In genomic region chr9:71743217-71743705, GRCh38 we compare ENCODE assay signal across 16 cellular contexts. TPM values are rescaled to one million over a fixed set of nuclear protein-coding genes. Genes with fewer than 3 reads are reported as not detected.
A peak's percentile ranks its signal among the peaks of the same experiment; 100 is the strongest.
DNase-seq lines count a peak whose midpoint lies in the region; ATAC-seq and TF ChIP-seq lines count a peak whose summit lies in the region.
"Had no signal": no experiment of that assay in that cellular context is flagged by ENCODE, and none has a peak within 500 bp of the region (broad histone marks: within the 10 kb centered on the region; RNA-seq: fewer than 3 reads in every experiment).

No MANE protein-coding gene starts in this region.

- no peaks in the 10 kb centered on the region for H3K27me3 Mint-ChIP-seq in activated CD4-positive, alpha-beta T cell treated with anti-CD3 and anti-CD28 coated beads for 36 hours
- H3K27me3 Mint-ChIP-seq in activated T-helper 2 cell treated with anti-CD3 and anti-CD28 coated beads, Interferon-gamma antibody, Interleukin-2, Interleukin-4, amounts not matched to agents 10 μg/mL and 5 μg/mL and 100 μg/mL, durations not matched to agents 14 hours and 24 hours and 36 hours (ENCODE audit: low read depth): no peaks in the 10 kb centered on the region

- H3K9me3 ChIP-seq in mesodermal cell (ENCODE audit: control insufficient read depth, low read length): no peaks in the 10 kb centered on the region
- H3K9me3 ChIP-seq: Caco-2, gastroesophageal sphincter, right atrium auricular region had no signal

- peaks cover 55% of the 10 kb centered on the region for H3K36me3 Mint-ChIP-seq in activated CD4-positive, alpha-beta T cell treated with anti-CD3 and anti-CD28 coated beads for 36 hours (ENCODE audit: low read depth)
- peaks cover 69% of the 10 kb centered on the region for H3K36me3 Mint-ChIP-seq in activated T-helper 2 cell treated with anti-CD3 and anti-CD28 coated beads, Interferon-gamma antibody, Interleukin-2, Interleukin-4, amounts not matched to agents 10 μg/mL and 5 μg/mL and 100 μg/mL, durations not matched to agents 14 hours and 24 hours and 36 hours (ENCODE audit: low read depth)

- POLR2A ChIA-PET in activated CD4-positive, alpha-beta T cell treated with anti-CD3 and anti-CD28 coated beads for 36 hours (lab: Charles Lee): interaction anchor here (0.6 kb wide), 1 partner anchor 23 kb away, joined by 3 read pairs; no protein-coding TSS in a partner anchor

- no peak overlapping the region for H3K4me3 Mint-ChIP-seq in activated CD4-positive, alpha-beta T cell treated with anti-CD3 and anti-CD28 coated beads for 36 hours
- H3K4me3 Mint-ChIP-seq in activated T-helper 2 cell treated with anti-CD3 and anti-CD28 coated beads, Interferon-gamma antibody, Interleukin-2, Interleukin-4, amounts not matched to agents 10 μg/mL and 5 μg/mL and 100 μg/mL, durations not matched to agents 14 hours and 24 hours and 36 hours (ENCODE audit: low read depth): no peak overlapping the region

- intact Hi-C loops in activated CD4-positive, alpha-beta T cell treated with anti-CD3 and anti-CD28 coated beads for 36 hours (cut with DNase I, micrococcal nuclease): no loop called here
- intact Hi-C loops in activated T-helper 2 cell treated with anti-CD3 and anti-CD28 coated beads, Interferon-gamma antibody, Interleukin-2, Interleukin-4, amounts not matched to agents 10 μg/mL and 5 μg/mL and 100 μg/mL, durations not matched to agents 14 hours and 24 hours and 36 hours (cut with micrococcal nuclease): no loop called here

- H3K9me3 Mint-ChIP-seq in activated CD4-positive, alpha-beta T cell treated with anti-CD3 and anti-CD28 coated beads for 36 hours (ENCODE audit: low read depth): no peaks in the 10 kb centered on the region
- H3K9me3 Mint-ChIP-seq in activated T-helper 2 cell treated with anti-CD3 and anti-CD28 coated beads, Interferon-gamma antibody, Interleukin-2, Interleukin-4, amounts not matched to agents 10 μg/mL and 5 μg/mL and 100 μg/mL, durations not matched to agents 14 hours and 24 hours and 36 hours: no peaks in the 10 kb centered on the region
- H3K9me3 Mint-ChIP-seq: activated naive CD4-positive, alpha-beta T cell treated with anti-CD3 and anti-CD28 coated beads, Interleukin-2, amount 50 U/mL, for 72 hours had no signal

- peaks cover 95% of the 10 kb centered on the region for H3K36me3 ChIP-seq in mesodermal cell (ENCODE audit: control insufficient read depth, insufficient read depth, low read length)

- peak overlapping the region; percentile 13 for H3K27ac Mint-ChIP-seq in activated CD4-positive, alpha-beta T cell treated with anti-CD3 and anti-CD28 coated beads for 36 hours
- H3K27ac Mint-ChIP-seq in activated T-helper 2 cell treated with anti-CD3 and anti-CD28 coated beads, Interferon-gamma antibody, Interleukin-2, Interleukin-4, amounts not matched to agents 10 μg/mL and 5 μg/mL and 100 μg/mL, durations not matched to agents 14 hours and 24 hours and 36 hours: no peak overlapping the region

- H3K4me3 ChIP-seq in cardiac fibroblast (replicated peaks in 1 of 2; ENCODE audit: low read depth in 2 of 2, low read length in 2 of 2) (no peak overlapping the region), mesodermal cell (ENCODE audit: extremely low read depth, insufficient read depth, low read length, poor library complexity, severe bottlenecking) (no peak overlapping the region)
- H3K4me3 ChIP-seq: coronary artery, gastroesophageal sphincter, right atrium auricular region had no signal

- H3K27ac ChIP-seq in mesodermal cell (ENCODE audit: low read depth, low read length, severe bottlenecking): peak overlapping the region; percentile 24
- H3K27ac ChIP-seq: coronary artery, gastroesophageal sphincter, right atrium auricular region had no signal

- DNase-seq in activated CD4-positive, alpha-beta T cell treated with anti-CD3 and anti-CD28 coated beads for 36 hours: no peak
- DNase-seq in activated CD4-positive, alpha-beta T cell treated with anti-CD3 and anti-CD28 coated beads for 4 hours: no peak
- DNase-seq in cardiac fibroblast (ENCODE audit: low read depth in 2 of 2) (peak; percentile 73 to 87), NCI-H1436 treated with DMSO at 0.1 percent for 48 hours (lab: John Stamatoyannopoulos, UW) (no peak), anterior cingulate cortex (lab: John Stamatoyannopoulos, UW) (no peak)
- DNase-seq in activated T-helper 2 cell treated with anti-CD3 and anti-CD28 coated beads, Interferon-gamma antibody, Interleukin-2, Interleukin-4, amounts not matched to agents 10 μg/mL and 5 μg/mL and 100 μg/mL, durations not matched to agents 14 hours and 24 hours and 36 hours (ENCODE audit: low spot score): no peak
- DNase-seq: Caco-2, H7, NCI-H1930, SHP77 had no signal

- peaks cover 9% of the 10 kb centered on the region for H3K4me1 ChIP-seq in mesodermal cell (ENCODE audit: control insufficient read depth, insufficient read depth, low read length, poor library complexity, severe bottlenecking)

- ATAC-seq in activated CD4-positive, alpha-beta T cell treated with anti-CD3 and anti-CD28 coated beads for 36 hours: no peak
- no peak for ATAC-seq in HG03457 (IDR thresholded peaks at IDR 0.05; ENCODE audit: unreplicated experiment)
- ATAC-seq: activated naive CD4-positive, alpha-beta T cell treated with anti-CD3 and anti-CD28 coated beads, Interleukin-2, amount 50 U/mL, for 72 hours; gastroesophageal sphincter had no signal

- 99 to 100% methylated on average over 3 to 5 of the region's 5 CpGs for whole genome bisulfite sequencing in mesodermal cell (ENCODE audit: insufficient coverage in 2 of 2), 2 experiments

- H3K4me1 Mint-ChIP-seq in activated CD4-positive, alpha-beta T cell treated with anti-CD3 and anti-CD28 coated beads for 36 hours: peaks cover 8% of the 10 kb centered on the region
- peaks cover 16% of the 10 kb centered on the region for H3K4me1 Mint-ChIP-seq in activated T-helper 2 cell treated with anti-CD3 and anti-CD28 coated beads, Interferon-gamma antibody, Interleukin-2, Interleukin-4, amounts not matched to agents 10 μg/mL and 5 μg/mL and 100 μg/mL, durations not matched to agents 14 hours and 24 hours and 36 hours (ENCODE audit: low read depth)

- CTCF ChIA-PET in activated CD4-positive, alpha-beta T cell treated with anti-CD3 and anti-CD28 coated beads for 36 hours (lab: Charles Lee): interaction anchor here (1.3 kb wide), 1 partner anchor 26 kb away, joined by 5 read pairs; no protein-coding TSS in a partner anchor

- TF ChIP-seq CTCF in cardiac fibroblast (IDR thresholded peaks at IDR 0.05; ENCODE audit: low read depth, low read length): no peak

RNA-seq across cellular contexts. Expression of gene CEMIP2, which starts 25.1 kb away (rescaled TPM):
- total RNA-seq in activated CD4-positive, alpha-beta T cell treated with anti-CD3 and anti-CD28 coated beads for 36 hours: 10 to 100 TPM; 34.1 to 41.0 TPM
- 198 TPM for polyA plus RNA-seq in mesodermal cell (2013, experiment 1 of 2)
- 190 TPM for polyA plus RNA-seq in mesodermal cell (2013, experiment 2 of 2)
- 44.8 and 45.3 TPM in 2 replicates for total RNA-seq in activated T-helper 2 cell treated with anti-CD3 and anti-CD28 coated beads, Interferon-gamma antibody, Interleukin-2, Interleukin-4, amounts not matched to agents 10 μg/mL and 5 μg/mL and 100 μg/mL, durations not matched to agents 14 hours and 24 hours and 36 hours

Comparison
In these comparisons a context has a peak if more than half of its experiments do, and no peak if none do; other contexts are left out.
1. DNase-seq: peak in cardiac fibroblast (2 of 2); none in activated CD4-positive, alpha-beta T cell treated with anti-CD3 and anti-CD28 coated beads for 36 hours (single experiment), activated CD4-positive, alpha-beta T cell treated with anti-CD3 and anti-CD28 coated beads for 4 hours (0 of 2), NCI-H1436 treated with DMSO at 0.1 percent for 48 hours (single experiment), activated T-helper 2 cell treated with anti-CD3 and anti-CD28 coated beads, Interferon-gamma antibody, Interleukin-2, Interleukin-4, amounts not matched to agents 10 μg/mL and 5 μg/mL and 100 μg/mL, durations not matched to agents 14 hours and 24 hours and 36 hours (single experiment) and anterior cingulate cortex (0 of 58).